Comparison of ENCODE assay signal across 15 cellular contexts in genomic region chr10:132385721-132386418, GRCh38. TPM values are rescaled to one million over a fixed set of nuclear protein-coding genes. Genes with fewer than 3 reads are reported as not detected.
DNase-seq lines count a peak whose midpoint lies in the region; ATAC-seq and TF ChIP-seq lines count a peak whose summit lies in the region.
"Had no signal": no experiment of that assay in that cellular context is flagged by ENCODE, and none has a peak within 500 bp of the region (broad histone marks: within the 10 kb centered on the region; RNA-seq: fewer than 3 reads in every experiment).

No MANE protein-coding gene starts in this region.

- peak; percentile 25 for DNase-seq in activated naive CD8-positive, alpha-beta T cell treated with anti-CD3 and anti-CD28 coated beads, Interleukin-2, amount 10 ng/mL, durations not matched to agents 7 days and 5 days
- DNase-seq in activated naive CD8-positive, alpha-beta T cell treated with anti-CD3 and anti-CD28 coated beads for 36 hours = no peak
- DNase-seq in WTC11 (ENCODE audit: low spot score) (no peak), mesothelial cell of epicardium (ENCODE audit: low spot score in 2 of 2, unreplicated experiment in 2 of 2) (peak in 1 of 2 experiments; percentile 14), suprapubic skin (ENCODE audit: low spot score in 2 of 2) (peak; percentile 57 to 71), superior temporal gyrus (ENCODE audit: extremely low spot score) (no peak), LoVo (ENCODE audit: low spot score) (no peak), mesenchymal stem cell (no peak)
- DNase-seq: HFFc6, NCI-H187 treated with DMSO at 0.1 percent for 48 hours, NCI-H446 had no signal

- no peak for ATAC-seq in activated naive CD8-positive, alpha-beta T cell treated with anti-CD3 and anti-CD28 coated beads, Interleukin-2, amount 10 ng/mL, durations not matched to agents 7 days and 5 days (ENCODE audit: low read depth)
- no peak for ATAC-seq in WTC11
- ATAC-seq: gastrocnemius medialis, left lung had no signal

- H3K27ac ChIP-seq in suprapubic skin (no peak overlapping the region), mesenchymal stem cell (ENCODE audit: low read length, poor library complexity, severe bottlenecking) (no peak overlapping the region)
- H3K27ac ChIP-seq: coronary artery, epithelial cell of prostate, gastrocnemius medialis, left lung had no signal

- CTCF ChIA-PET in WTC11 (lab: Charles Lee) = interaction anchor here (2.4 kb wide), 1 partner anchor 25 kb away, joined by 7 read pairs; no protein-coding TSS in a partner anchor

- POLR2A ChIA-PET in activated naive CD8-positive, alpha-beta T cell treated with anti-CD3 and anti-CD28 coated beads, Interleukin-2, amount 10 ng/mL, durations not matched to agents 7 days and 5 days (lab: Charles Lee) = interaction anchor here (0.9 kb wide), 1 partner anchor 61 kb away, joined by 3 read pairs; no protein-coding TSS in a partner anchor
- POLR2A ChIA-PET in WTC11 (lab: Charles Lee) = interaction anchor here (0.5 kb wide), 1 partner anchor 70 kb away, joined by 3 read pairs; no protein-coding TSS in a partner anchor

- H3K23ac ChIP-seq in mesenchymal stem cell (ENCODE audit: low read length in 2 of 2) = no peak overlapping the region

- no peak overlapping the region for H2BK5ac ChIP-seq in mesenchymal stem cell (ENCODE audit: low read depth, low read length, poor library complexity, severe bottlenecking)

- TF ChIP-seq CTCF in WTC11 (IDR thresholded peaks at IDR 0.05) (no peak), mesothelial cell of epicardium (IDR thresholded peaks at IDR 0.05; ENCODE audit: unreplicated experiment) (no peak), suprapubic skin (IDR thresholded peaks at IDR 0.05) (no peak)

- H3K9me3 ChIP-seq in suprapubic skin (no peaks in the 10 kb centered on the region), mesenchymal stem cell (ENCODE audit: control insufficient read depth, low read length) (peaks cover 14% of the 10 kb centered on the region)
- H3K9me3 ChIP-seq: gastrocnemius medialis, left lung had no signal

- 77% methylated on average over 15 of the region's 18 CpGs for WGBS in suprapubic skin
- 96% methylated on average over 18 of the region's 18 CpGs for WGBS in mesenchymal stem cell

- TF ChIP-seq POLR2A in suprapubic skin (IDR thresholded peaks at IDR 0.05) = no peak

- no peak overlapping the region for H3K18ac ChIP-seq in mesenchymal stem cell (ENCODE audit: low read depth in 1 of 2, low read length in 2 of 2)

- no peak overlapping the region for H2BK120ac ChIP-seq in mesenchymal stem cell (ENCODE audit: low read depth, low read length)

- no peak for TF ChIP-seq EP300 in suprapubic skin (IDR thresholded peaks at IDR 0.05)

- H3K27me3 Mint-ChIP-seq in activated naive CD8-positive, alpha-beta T cell treated with anti-CD3 and anti-CD28 coated beads, Interleukin-2, amount 10 ng/mL, durations not matched to agents 7 days and 5 days = no peaks in the 10 kb centered on the region
- no peaks in the 10 kb centered on the region for H3K27me3 Mint-ChIP-seq in activated naive CD8-positive, alpha-beta T cell treated with anti-CD3 and anti-CD28 coated beads for 36 hours
- no peaks in the 10 kb centered on the region; the same call in 1 of the 2 replicates for H3K27me3 Mint-ChIP-seq in WTC11 (ENCODE audit: low read depth)
- no peaks in the 10 kb centered on the region for H3K27me3 Mint-ChIP-seq in mesothelial cell of epicardium (ENCODE audit: low read depth)

- H3K4me1 Mint-ChIP-seq in activated naive CD8-positive, alpha-beta T cell treated with anti-CD3 and anti-CD28 coated beads, Interleukin-2, amount 10 ng/mL, durations not matched to agents 7 days and 5 days = peaks cover 18% of the 10 kb centered on the region
- peaks cover 8% of the 10 kb centered on the region for H3K4me1 Mint-ChIP-seq in activated naive CD8-positive, alpha-beta T cell treated with anti-CD3 and anti-CD28 coated beads for 36 hours
- H3K4me1 Mint-ChIP-seq in WTC11 = peaks cover 6% of the 10 kb centered on the region
- peaks cover 33% of the 10 kb centered on the region for H3K4me1 Mint-ChIP-seq in mesothelial cell of epicardium

- no peak overlapping the region for H4K8ac ChIP-seq in mesenchymal stem cell (ENCODE audit: low read length)

- H3K27ac Mint-ChIP-seq in activated naive CD8-positive, alpha-beta T cell treated with anti-CD3 and anti-CD28 coated beads, Interleukin-2, amount 10 ng/mL, durations not matched to agents 7 days and 5 days = peak overlapping the region; percentile 10
- no peak overlapping the region for H3K27ac Mint-ChIP-seq in activated naive CD8-positive, alpha-beta T cell treated with anti-CD3 and anti-CD28 coated beads for 36 hours
- peak overlapping the region; percentile 40 for H3K27ac Mint-ChIP-seq in WTC11
- peak overlapping the region; percentile 31 for H3K27ac Mint-ChIP-seq in mesothelial cell of epicardium
- H3K27ac Mint-ChIP-seq: HFFc6 had no signal

- peaks cover 1% of the 10 kb centered on the region for H3K36me3 Mint-ChIP-seq in activated naive CD8-positive, alpha-beta T cell treated with anti-CD3 and anti-CD28 coated beads, Interleukin-2, amount 10 ng/mL, durations not matched to agents 7 days and 5 days
- H3K36me3 Mint-ChIP-seq in activated naive CD8-positive, alpha-beta T cell treated with anti-CD3 and anti-CD28 coated beads for 36 hours = no peaks in the 10 kb centered on the region
- no peaks in the 10 kb centered on the region for H3K36me3 Mint-ChIP-seq in WTC11
- H3K36me3 Mint-ChIP-seq in mesothelial cell of epicardium = peaks cover 4% of the 10 kb centered on the region

- H3K27me3 ChIP-seq in suprapubic skin (no peaks in the 10 kb centered on the region), mesenchymal stem cell (ENCODE audit: control insufficient read depth in 1 of 2, insufficient read depth in 1 of 2, low read length in 2 of 2) (peaks cover 7 to 17% of the 10 kb centered on the region in 2 experiments)
- H3K27me3 ChIP-seq: gastrocnemius medialis, left lung had no signal

- H3K36me3 ChIP-seq in suprapubic skin = no peaks in the 10 kb centered on the region
- H3K36me3 ChIP-seq in mesenchymal stem cell (ENCODE audit: control insufficient read depth in 1 of 2, insufficient read depth in 2 of 2, low read depth in 1 of 2, low read length in 2 of 2) = no peaks in the 10 kb centered on the region
- H3K36me3 ChIP-seq: gastrocnemius medialis, left lung had no signal

- no peak overlapping the region for H2AK5ac ChIP-seq in mesenchymal stem cell (ENCODE audit: low read length, severe bottlenecking)

- H2BK15ac ChIP-seq in mesenchymal stem cell (ENCODE audit: low read depth, poor library complexity, severe bottlenecking) = no peak overlapping the region

- no peak overlapping the region for H2AFZ ChIP-seq in mesenchymal stem cell (ENCODE audit: low read depth, low read length)

- H3K4ac ChIP-seq in mesenchymal stem cell (ENCODE audit: low read depth in 1 of 2, low read length in 2 of 2) = no peak overlapping the region

- H3K4me1 ChIP-seq in suprapubic skin = peaks cover 20% of the 10 kb centered on the region
- peaks cover 16% of the 10 kb centered on the region for H3K4me1 ChIP-seq in mesenchymal stem cell (ENCODE audit: control insufficient read depth, insufficient read depth, low read depth, low read length)

- no peaks in the 10 kb centered on the region for H3K9me3 Mint-ChIP-seq in activated naive CD8-positive, alpha-beta T cell treated with anti-CD3 and anti-CD28 coated beads, Interleukin-2, amount 10 ng/mL, durations not matched to agents 7 days and 5 days
- H3K9me3 Mint-ChIP-seq in activated naive CD8-positive, alpha-beta T cell treated with anti-CD3 and anti-CD28 coated beads for 36 hours = no peaks in the 10 kb centered on the region
- no peaks in the 10 kb centered on the region for H3K9me3 Mint-ChIP-seq in WTC11
- H3K9me3 Mint-ChIP-seq in mesothelial cell of epicardium = peaks cover 10% of the 10 kb centered on the region
- H3K9me3 Mint-ChIP-seq: HFFc6 had no signal

- no peak overlapping the region for H3K14ac ChIP-seq in mesenchymal stem cell (ENCODE audit: low read length in 2 of 2)

- no peak overlapping the region for H3K9ac ChIP-seq in mesenchymal stem cell (ENCODE audit: low read length)

- no peak overlapping the region for H3K4me3 Mint-ChIP-seq in activated naive CD8-positive, alpha-beta T cell treated with anti-CD3 and anti-CD28 coated beads, Interleukin-2, amount 10 ng/mL, durations not matched to agents 7 days and 5 days
- no peak overlapping the region for H3K4me3 Mint-ChIP-seq in activated naive CD8-positive, alpha-beta T cell treated with anti-CD3 and anti-CD28 coated beads for 36 hours
- no peak overlapping the region for H3K4me3 Mint-ChIP-seq in WTC11
- no peak overlapping the region for H3K4me3 Mint-ChIP-seq in mesothelial cell of epicardium
- H3K4me3 Mint-ChIP-seq: HFFc6 had no signal

- peak overlapping the region in 1 of 2 experiments; percentile 29 for H2BK12ac ChIP-seq in mesenchymal stem cell (ENCODE audit: low read length in 2 of 2)

- H3K79me1 ChIP-seq in mesenchymal stem cell (replicated peaks; ENCODE audit: low read length, poor library complexity, severe bottlenecking) = no peaks in the 10 kb centered on the region

- no peak overlapping the region for H3K4me2 ChIP-seq in mesenchymal stem cell (ENCODE audit: low read length, poor library complexity, severe bottlenecking)

- no peak overlapping the region for H4K91ac ChIP-seq in mesenchymal stem cell (ENCODE audit: low read length)

- no peak overlapping the region for H3K4me3 ChIP-seq in suprapubic skin
- no peak overlapping the region for H3K4me3 ChIP-seq in mesenchymal stem cell (ENCODE audit: insufficient read depth in 1 of 2, low read depth in 1 of 2, low read length in 2 of 2)
- H3K4me3 ChIP-seq: coronary artery, gastrocnemius medialis, left lung had no signal

TF ChIP-seq in WTC11, 78 proteins besides CTCF, POLR2A, EP300 and RAD21 (continues in another document):
- no peak for TF ChIP-seq NR2C2 (CRISPR knock-in tag; IDR thresholded peaks at IDR 0.05)
- TF ChIP-seq MYBL2 (CRISPR knock-in tag; IDR thresholded peaks at IDR 0.05) = no peak

RNA-seq across cellular contexts. Expression of gene PWWP2B, which starts 11.1 kb away (rescaled TPM):
- 10 to 100 TPM; 16.6 to 17.1 TPM for total RNA-seq in activated naive CD8-positive, alpha-beta T cell treated with anti-CD3 and anti-CD28 coated beads, Interleukin-2, amount 10 ng/mL, durations not matched to agents 7 days and 5 days
- total RNA-seq in activated naive CD8-positive, alpha-beta T cell treated with anti-CD3 and anti-CD28 coated beads for 36 hours = 1 to 10 TPM; 2.9 to 3.1 TPM
- total RNA-seq in WTC11 (2021) = 12.2 to 14.1 TPM (median 13.6 TPM) in 3 replicates
- 23.9 to 24.7 TPM (median 24.2 TPM) in 3 replicates for total RNA-seq in mesothelial cell of epicardium
- total RNA-seq in suprapubic skin = 10 to 100 TPM; 15.2 to 19.4 (median 18.3) TPM
- polyA plus RNA-seq in mesenchymal stem cell (2013, experiment 1 of 2) = 9.8 TPM
- 9.5 TPM for polyA plus RNA-seq in mesenchymal stem cell (2013, experiment 2 of 2)

RNA-seq across cellular contexts. Expression of gene LRRC27, which starts 53.9 kb away (rescaled TPM):
- 1 to 10 TPM; 4.7 to 6.3 TPM for total RNA-seq in activated naive CD8-positive, alpha-beta T cell treated with anti-CD3 and anti-CD28 coated beads, Interleukin-2, amount 10 ng/mL, durations not matched to agents 7 days and 5 days
- 1 to 10 TPM; 3.5 to 3.8 TPM for total RNA-seq in activated naive CD8-positive, alpha-beta T cell treated with anti-CD3 and anti-CD28 coated beads for 36 hours
- total RNA-seq in WTC11 (2021) = 4.0 to 4.6 TPM (median 4.4 TPM) in 3 replicates
- 15.2 to 17.0 TPM (median 16.1 TPM) in 3 replicates for total RNA-seq in mesothelial cell of epicardium
- total RNA-seq in suprapubic skin = 10 to 100 TPM in 1 of 4 donors, 1 to 10 TPM in 3; 6.6 to 13.1 (median 7.1) TPM
- polyA plus RNA-seq in mesenchymal stem cell (2013, experiment 1 of 2) = 12.1 TPM
- 13.3 TPM for polyA plus RNA-seq in mesenchymal stem cell (2013, experiment 2 of 2)

Comparison
In these comparisons a context has a peak if more than half of its experiments do, and no peak if none do; other contexts are left out.
1. DNase-seq: peak in activated naive CD8-positive, alpha-beta T cell treated with anti-CD3 and anti-CD28 coated beads, Interleukin-2, amount 10 ng/mL, durations not matched to agents 7 days and 5 days (single experiment) and suprapubic skin (2 of 2); none in activated naive CD8-positive, alpha-beta T cell treated with anti-CD3 and anti-CD28 coated beads for 36 hours (single experiment), WTC11 (single experiment), superior temporal gyrus (single experiment), LoVo (single experiment) and mesenchymal stem cell (single experiment).